ENCODE assay signal across 21 cellular contexts in genomic region chr12:53201639-53202038, GRCh38. TPM values are rescaled to one million over a fixed set of nuclear protein-coding genes. Genes with fewer than 3 reads are reported as not detected.
A peak's percentile ranks its signal among the peaks of the same experiment; 100 is the strongest.
DNase-seq lines count a peak whose midpoint lies in the region; ATAC-seq and TF ChIP-seq lines count a peak whose summit lies in the region.
"Had no signal": no experiment of that assay in that cellular context is flagged by ENCODE, and none has a peak within 500 bp of the region (broad histone marks: within the 10 kb centered on the region; RNA-seq: fewer than 3 reads in every experiment).

No MANE protein-coding gene starts in this region.

- H3K79me2 ChIP-seq in KMS-11 (ENCODE audit: insufficient read depth, low read depth) = peaks cover 89% of the 10 kb centered on the region

- H3K4me3 Mint-ChIP-seq in activated naive CD4-positive, alpha-beta T cell treated with anti-CD3 and anti-CD28 coated beads, Interleukin-2, amount 50 U/mL, for 24 hours = no peak overlapping the region
- peak overlapping the region; percentile 87 for H3K4me3 Mint-ChIP-seq in activated T-helper 17 cell treated with anti-CD3 and anti-CD28 coated beads, Interleukin-2, amount 50 U/mL, for 72 hours
- H3K4me3 Mint-ChIP-seq in stimulated activated memory B cell treated with anti-CD40 and anti-IgM and Interleukin-4, amounts not matched to agents 10 μg/mL and 1 μg/mL and 100 μg/mL, for 72 hours = no peak overlapping the region
- H3K4me3 Mint-ChIP-seq: dendritic cell treated with granulocyte-macrophage colony-stimulating factor and Interleukin-4, amounts not matched to agents 40 ng/mL and 50 ng/mL, for 4 days had no signal

- peaks cover 86% of the 10 kb centered on the region for H3K4me1 Mint-ChIP-seq in activated naive CD4-positive, alpha-beta T cell treated with anti-CD3 and anti-CD28 coated beads, Interleukin-2, amount 50 U/mL, for 24 hours
- H3K4me1 Mint-ChIP-seq in activated T-helper 17 cell treated with anti-CD3 and anti-CD28 coated beads, Interleukin-2, amount 50 U/mL, for 72 hours = peaks cover 51% of the 10 kb centered on the region
- H3K4me1 Mint-ChIP-seq in stimulated activated memory B cell treated with anti-CD40 and anti-IgM and Interleukin-4, amounts not matched to agents 10 μg/mL and 1 μg/mL and 100 μg/mL, for 72 hours = peaks cover 80% of the 10 kb centered on the region

- no peaks in the 10 kb centered on the region for H3K27me3 Mint-ChIP-seq in activated naive CD4-positive, alpha-beta T cell treated with anti-CD3 and anti-CD28 coated beads, Interleukin-2, amount 50 U/mL, for 24 hours
- H3K27me3 Mint-ChIP-seq in activated T-helper 17 cell treated with anti-CD3 and anti-CD28 coated beads, Interleukin-2, amount 50 U/mL, for 72 hours = no peaks in the 10 kb centered on the region
- H3K27me3 Mint-ChIP-seq in stimulated activated memory B cell treated with anti-CD40 and anti-IgM and Interleukin-4, amounts not matched to agents 10 μg/mL and 1 μg/mL and 100 μg/mL, for 72 hours = no peaks in the 10 kb centered on the region

- H2AFZ ChIP-seq in KMS-11 (ENCODE audit: low read depth) = no peak overlapping the region

- no peaks in the 10 kb centered on the region for H3K9me3 Mint-ChIP-seq in activated naive CD4-positive, alpha-beta T cell treated with anti-CD3 and anti-CD28 coated beads, Interleukin-2, amount 50 U/mL, for 24 hours
- H3K9me3 Mint-ChIP-seq in activated naive CD4-positive, alpha-beta T cell treated with anti-CD3 and anti-CD28 coated beads, Interleukin-2, amount 50 U/mL, for 72 hours = no peaks in the 10 kb centered on the region
- H3K9me3 Mint-ChIP-seq in activated T-helper 17 cell treated with anti-CD3 and anti-CD28 coated beads, Interleukin-2, amount 50 U/mL, for 72 hours = no peaks in the 10 kb centered on the region
- H3K9me3 Mint-ChIP-seq in stimulated activated memory B cell treated with anti-CD40 and anti-IgM and Interleukin-4, amounts not matched to agents 10 μg/mL and 1 μg/mL and 100 μg/mL, for 72 hours = no peaks in the 10 kb centered on the region
- H3K9me3 Mint-ChIP-seq: activated T-helper 1 cell treated with anti-CD3 and anti-CD28 coated beads, Interleukin-12 subunit alpha, Interleukin-12 subunit beta, Interleukin-2, Interleukin-4 antibody, amounts not matched to agents 30 ng/mL and 10 ng/mL and 1 ng/mL, durations not matched to agents 14 hours and 24 hours and 36 hours; dendritic cell treated with granulocyte-macrophage colony-stimulating factor and Interleukin-4, amounts not matched to agents 40 ng/mL and 50 ng/mL, for 4 days had no signal

- peaks cover 56% of the 10 kb centered on the region; the same call in 1 of the 2 replicates for H3K36me3 ChIP-seq in KMS-11 (ENCODE audit: insufficient read depth)
- H3K36me3 ChIP-seq: HAP-1, tibial nerve had no signal

- H3K27me3 ChIP-seq in KMS-11 (ENCODE audit: insufficient read depth, low read depth) = no peaks in the 10 kb centered on the region
- H3K27me3 ChIP-seq: tibial nerve had no signal

- DNase-seq in activated naive CD4-positive, alpha-beta T cell treated with anti-CD3 and anti-CD28 coated beads, Interleukin-2, amount 50 U/mL, for 72 hours (ENCODE audit: low spot score in 2 of 2) = no peak
- DNase-seq in NCI-H128 (lab: John Stamatoyannopoulos, UW; ENCODE audit: unreplicated experiment) (no peak), A172 (ENCODE audit: low spot score) (no peak), HPDE6-E6E7 (ENCODE audit: extremely low spot score) (no peak)
- DNase-seq: anterior cingulate cortex; DMS79 treated with DMSO at 0.1 percent for 48 hours; NCI-H1092 treated with DMSO at 0.1 percent for 48 hours; NCI-H2081 treated with DMSO at 0.1 percent for 48 hours; NCI-H524 treated with DMSO at 0.1 percent for 48 hours; stimulated activated naive CD8-positive, alpha-beta T cell treated with anti-CD3 and anti-CD28 coated beads, Interleukin-15, Interleukin-2, amounts not matched to agents 100 U/mL and 50 U/mL, for 24 hours had no signal

- peak overlapping the region; percentile 34; the same call in 1 of the 2 replicates for H3K9ac ChIP-seq in KMS-11

- TF ChIP-seq CTCF in KMS-11 (conservative IDR thresholded peaks at IDR 0.05; ENCODE audit: low read depth, low read length) = no peak

- H3K4me1 ChIP-seq in KMS-11 (ENCODE audit: low read depth, poor library complexity, severe bottlenecking) = peaks cover 91% of the 10 kb centered on the region
- H3K4me1 ChIP-seq: HAP-1 had no signal

- H3K4me2 ChIP-seq in KMS-11 = peak overlapping the region; percentile 47

- peak overlapping the region; percentile 79 for H3K27ac ChIP-seq in KMS-11
- H3K27ac ChIP-seq: tibial nerve had no signal

- H4K20me1 ChIP-seq in KMS-11 (ENCODE audit: insufficient read depth) = no peaks in the 10 kb centered on the region

- peaks cover 10% of the 10 kb centered on the region for H3K36me3 Mint-ChIP-seq in activated naive CD4-positive, alpha-beta T cell treated with anti-CD3 and anti-CD28 coated beads, Interleukin-2, amount 50 U/mL, for 24 hours
- H3K36me3 Mint-ChIP-seq in activated naive CD4-positive, alpha-beta T cell treated with anti-CD3 and anti-CD28 coated beads, Interleukin-2, amount 50 U/mL, for 72 hours = peaks cover 5 to 18% of the 10 kb centered on the region in 2 donors
- peaks cover 74% of the 10 kb centered on the region for H3K36me3 Mint-ChIP-seq in activated T-helper 17 cell treated with anti-CD3 and anti-CD28 coated beads, Interleukin-2, amount 50 U/mL, for 72 hours (ENCODE audit: low read depth)
- H3K36me3 Mint-ChIP-seq in stimulated activated memory B cell treated with anti-CD40 and anti-IgM and Interleukin-4, amounts not matched to agents 10 μg/mL and 1 μg/mL and 100 μg/mL, for 72 hours = peaks cover 32% of the 10 kb centered on the region

- H3K27ac Mint-ChIP-seq in activated naive CD4-positive, alpha-beta T cell treated with anti-CD3 and anti-CD28 coated beads, Interleukin-2, amount 50 U/mL, for 24 hours = peak overlapping the region; percentile 10
- no peak overlapping the region for H3K27ac Mint-ChIP-seq in activated naive CD4-positive, alpha-beta T cell treated with anti-CD3 and anti-CD28 coated beads, Interleukin-2, amount 50 U/mL, for 72 hours
- peak overlapping the region; percentile 90 for H3K27ac Mint-ChIP-seq in activated T-helper 17 cell treated with anti-CD3 and anti-CD28 coated beads, Interleukin-2, amount 50 U/mL, for 72 hours
- peak overlapping the region; percentile 89 for H3K27ac Mint-ChIP-seq in stimulated activated memory B cell treated with anti-CD40 and anti-IgM and Interleukin-4, amounts not matched to agents 10 μg/mL and 1 μg/mL and 100 μg/mL, for 72 hours

- no peak overlapping the region for H3K4me3 ChIP-seq in KMS-11 (IDR thresholded peaks at IDR 0.05; ENCODE audit: insufficient read depth, low read depth, low read length)
- H3K4me3 ChIP-seq: HAP-1, tibial nerve had no signal

- no peak for ATAC-seq in activated naive CD4-positive, alpha-beta T cell treated with anti-CD3 and anti-CD28 coated beads, Interleukin-2, amount 50 U/mL, for 72 hours
- ATAC-seq in activated T-helper 17 cell treated with anti-CD3 and anti-CD28 coated beads, Interleukin-2, amount 50 U/mL, for 72 hours (replicated peaks) = no peak
- no peak for ATAC-seq in stimulated activated memory B cell treated with anti-CD40 and anti-IgM and Interleukin-4, amounts not matched to agents 10 μg/mL and 1 μg/mL and 100 μg/mL, for 72 hours
- ATAC-seq: Right ventricle myocardium inferior had no signal

RNA-seq across cellular contexts. Expression of gene ITGB7, which starts 5.4 kb away (rescaled TPM):
- total RNA-seq in activated naive CD4-positive, alpha-beta T cell treated with anti-CD3 and anti-CD28 coated beads, Interleukin-2, amount 50 U/mL, for 72 hours = 10 to 100 TPM; 71.4 to 76.3 TPM
- 100 to 1,000 TPM; 183 to 187 TPM for total RNA-seq in activated T-helper 17 cell treated with anti-CD3 and anti-CD28 coated beads, Interleukin-2, amount 50 U/mL, for 72 hours
- total RNA-seq in A172 (2014; rRNA removed; shearing (Covaris generic)) = 0.09 and 2.1 TPM in 2 replicates
- total RNA-seq: HT1080, LHCN-M2 had no signal

RNA-seq across cellular contexts. Expression of gene CSAD, which starts 20.9 kb away (rescaled TPM):
- 10 to 100 TPM; 24.4 to 55.8 TPM for total RNA-seq in activated naive CD4-positive, alpha-beta T cell treated with anti-CD3 and anti-CD28 coated beads, Interleukin-2, amount 50 U/mL, for 72 hours
- 10 to 100 TPM; 29.8 to 43.5 TPM for total RNA-seq in activated T-helper 17 cell treated with anti-CD3 and anti-CD28 coated beads, Interleukin-2, amount 50 U/mL, for 72 hours
- total RNA-seq in A172 (2014; rRNA removed; shearing (Covaris generic)) = 2.6 and 9.2 TPM in 2 replicates

RNA-seq across cellular contexts. Expression of gene ZNF740, which starts 21.1 kb away (rescaled TPM):
- 10 to 100 TPM; 36.8 to 43.2 TPM for total RNA-seq in activated naive CD4-positive, alpha-beta T cell treated with anti-CD3 and anti-CD28 coated beads, Interleukin-2, amount 50 U/mL, for 72 hours
- total RNA-seq in activated T-helper 17 cell treated with anti-CD3 and anti-CD28 coated beads, Interleukin-2, amount 50 U/mL, for 72 hours = 10 to 100 TPM; 41.8 to 42.3 TPM
- 3.0 and 15.2 TPM in 2 replicates for total RNA-seq in A172 (2014; rRNA removed; shearing (Covaris generic))

RNA-seq across cellular contexts. Expression of gene RARG, which starts 30.4 kb away (rescaled TPM):
- 10 to 100 TPM; 15.5 to 23.5 TPM for total RNA-seq in activated naive CD4-positive, alpha-beta T cell treated with anti-CD3 and anti-CD28 coated beads, Interleukin-2, amount 50 U/mL, for 72 hours
- total RNA-seq in activated T-helper 17 cell treated with anti-CD3 and anti-CD28 coated beads, Interleukin-2, amount 50 U/mL, for 72 hours = 10 to 100 TPM; 28.5 to 58.3 TPM
- 19.2 and 25.0 TPM in 2 replicates for total RNA-seq in A172 (2014; rRNA removed; shearing (Covaris generic))

Comparison
In these comparisons a context has a peak if more than half of its experiments do, and no peak if none do; other contexts are left out.
1. H3K27ac Mint-ChIP-seq: peak in activated naive CD4-positive, alpha-beta T cell treated with anti-CD3 and anti-CD28 coated beads, Interleukin-2, amount 50 U/mL, for 24 hours (single experiment), activated T-helper 17 cell treated with anti-CD3 and anti-CD28 coated beads, Interleukin-2, amount 50 U/mL, for 72 hours (single experiment) and stimulated activated memory B cell treated with anti-CD40 and anti-IgM and Interleukin-4, amounts not matched to agents 10 μg/mL and 1 μg/mL and 100 μg/mL, for 72 hours (single experiment); none in activated naive CD4-positive, alpha-beta T cell treated with anti-CD3 and anti-CD28 coated beads, Interleukin-2, amount 50 U/mL, for 72 hours (0 of 2).
2. RNA of gene ITGB7, which starts 5.4 kb away (total RNA-seq): 183 to 187 TPM in activated T-helper 17 cell treated with anti-CD3 and anti-CD28 coated beads, Interleukin-2, amount 50 U/mL, for 72 hours and 71.4 to 76.3 TPM in activated naive CD4-positive, alpha-beta T cell treated with anti-CD3 and anti-CD28 coated beads, Interleukin-2, amount 50 U/mL, for 72 hours; 0.09 to 2.1 TPM in A172; every median in the first group is over 10 times any median in the second.